19 cellular contexts compared by ENCODE assay signal in the genomic region with DNA sequence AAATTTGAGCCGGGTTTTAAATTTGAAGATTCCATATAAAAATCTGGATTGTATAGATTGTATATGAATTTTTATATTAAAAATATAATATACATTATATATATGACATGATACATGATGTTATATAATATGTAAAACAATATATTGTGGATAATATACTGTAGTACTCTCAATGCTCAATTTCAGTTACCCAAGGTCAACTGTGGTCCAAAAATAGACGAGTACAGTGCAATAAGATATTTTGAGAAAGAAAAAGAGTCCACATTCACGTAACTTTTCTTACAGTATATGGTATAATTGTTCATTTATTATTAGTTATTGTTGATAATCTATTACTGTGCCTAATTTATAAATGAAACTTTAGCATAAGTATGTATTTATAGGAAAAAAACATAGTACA.
DNase-seq lines count a peak whose midpoint lies in the region; ATAC-seq and FAIRE-seq lines count a peak whose summit lies in the region.
"Had no signal": no experiment of that assay in that cellular context is flagged by ENCODE, and none has a peak within 500 bp of the region (broad histone marks: within the 10 kb centered on the region; RNA-seq: fewer than 3 reads in every experiment).

No MANE protein-coding gene starts in this region.

- peaks cover 9% of the 10 kb centered on the region for H3K36me3 Mint-ChIP-seq in T-helper 17 cell (ENCODE audit: low read depth)

- peak; percentile 39 for FAIRE-seq in frontal cortex (lab: Jason Lieb, UNC)
- FAIRE-seq: A549, D721Med, G401.6, GM12891, GM19239 had no signal

- DNase-seq in T-helper 17 cell (no peak), frontal cortex (ENCODE audit: low spot score in 2 of 2) (no peak), superior temporal gyrus (ENCODE audit: extremely low spot score) (peak; percentile 2)
- DNase-seq in stimulated activated CD4-positive, alpha-beta T cell treated with anti-CD3 and anti-CD28 coated beads, Interleukin-2, amount 100 ng/mL, for 48 hours = no peak
- DNase-seq: AML-193; Caco-2; Calu3; CD4-positive, alpha-beta T cell; CD8-positive, alpha-beta T cell; DMS79 treated with DMSO at 0.1 percent for 48 hours; GF-D8 had no signal

- no peaks in the 10 kb centered on the region for H3K9me3 ChIP-seq in T-helper 17 cell (ENCODE audit: control insufficient read depth, low read length, poor library complexity, severe bottlenecking)
- H3K9me3 ChIP-seq: A549; BLaER1 treated with 17β-estradiol and CSF1 and Interleukin-3, amounts not matched to agents 10 nM and 100 nM; Caco-2 had no signal

- H3K4me1 Mint-ChIP-seq in T-helper 17 cell = no peaks in the 10 kb centered on the region

- no peaks in the 10 kb centered on the region for H3K27me3 Mint-ChIP-seq in T-helper 17 cell
- H3K27me3 Mint-ChIP-seq: B cell; CD4-positive, alpha-beta T cell had no signal

- no peak for ATAC-seq in T-helper 17 cell
- ATAC-seq in HG03378 (IDR thresholded peaks at IDR 0.05; ENCODE audit: unreplicated experiment) = no peak
- ATAC-seq: A549; CD8-positive, alpha-beta T cell had no signal

- H3K4me3 Mint-ChIP-seq in T-helper 17 cell = no peak overlapping the region
- H3K4me3 Mint-ChIP-seq: B cell; CD4-positive, alpha-beta T cell; CD8-positive, alpha-beta T cell had no signal

- H3K27ac Mint-ChIP-seq in T-helper 17 cell = peak overlapping the region; percentile 43
- H3K27ac Mint-ChIP-seq: B cell; CD4-positive, alpha-beta T cell; CD8-positive, alpha-beta T cell had no signal
